ENCODE assay signal across 13 cellular contexts in genomic region chr12:31756977-31757420, GRCh38. TPM values are rescaled to one million over a fixed set of nuclear protein-coding genes. Genes with fewer than 3 reads are reported as not detected.
A peak's percentile ranks its signal among the peaks of the same experiment; 100 is the strongest.
DNase-seq lines count a peak whose midpoint lies in the region; ATAC-seq and TF ChIP-seq lines count a peak whose summit lies in the region.
"Had no signal": no experiment of that assay in that cellular context is flagged by ENCODE, and none has a peak within 500 bp of the region (broad histone marks: within the 10 kb centered on the region; RNA-seq: fewer than 3 reads in every experiment).

No MANE protein-coding gene starts in this region.

- no peaks in the 10 kb centered on the region for H3K9me3 ChIP-seq in MG63
- no peaks in the 10 kb centered on the region for H3K9me3 ChIP-seq in colonic mucosa
- H3K9me3 ChIP-seq in mucosa of rectum (ENCODE audit: control insufficient read depth in 2 of 2, low read length in 2 of 2) = no peaks in the 10 kb centered on the region
- H3K9me3 ChIP-seq in gastroesophageal sphincter = no peaks in the 10 kb centered on the region
- H3K9me3 ChIP-seq: ovary had no signal

- ATAC-seq in left ventricle myocardium superior = no peak
- ATAC-seq in gastroesophageal sphincter = no peak

- 73 to 83% methylated on average over 1 of the region's 1 CpG for WGBS in gastroesophageal sphincter (ENCODE audit: low coverage in 1 of 2), 2 donors

- in situ Hi-C loops in Caki2 (cut with HindIII; ENCODE audit: low pct_unique_long_range_greater_than_20kb, low sequenced_read_pairs) = no loop called here

- H3K27ac ChIP-seq in colonic mucosa = peak overlapping the region; percentile 24
- peak overlapping the region; percentile 67 to 80 for H3K27ac ChIP-seq in mucosa of rectum (ENCODE audit: low read depth in 2 of 2, low read length in 2 of 2)
- no peak overlapping the region for H3K27ac ChIP-seq in gastroesophageal sphincter
- H3K27ac ChIP-seq: ovary had no signal

- TF ChIP-seq POLR2A in gastroesophageal sphincter (IDR thresholded peaks at IDR 0.05) = no peak

- intact Hi-C loops in colonic mucosa (cut with DNase I) = no loop called here
- intact Hi-C loops in left ventricle myocardium superior (cut with micrococcal nuclease) = no loop called here

- H3K9ac ChIP-seq in colonic mucosa (ENCODE audit: low read depth in 2 of 2, low read length in 2 of 2) = no peak overlapping the region
- no peak overlapping the region for H3K9ac ChIP-seq in mucosa of rectum (ENCODE audit: low read depth in 1 of 2, low read length in 2 of 2)

- H3K4me1 ChIP-seq in colonic mucosa (no peaks in the 10 kb centered on the region), mucosa of rectum (ENCODE audit: control insufficient read depth in 2 of 2, insufficient read depth in 2 of 2, low read length in 2 of 2) (peaks cover 2% of the 10 kb centered on the region in 2 donors), gastroesophageal sphincter (no peaks in the 10 kb centered on the region)

- TF ChIP-seq EP300 in gastroesophageal sphincter (IDR thresholded peaks at IDR 0.05) = no peak

- H3K27me3 ChIP-seq in MG63 (no peaks in the 10 kb centered on the region), colonic mucosa (no peaks in the 10 kb centered on the region), mucosa of rectum (ENCODE audit: control insufficient read depth in 2 of 2, insufficient read depth in 2 of 2, low read length in 2 of 2) (no peaks in the 10 kb centered on the region), gastroesophageal sphincter (no peaks in the 10 kb centered on the region)
- H3K27me3 ChIP-seq: ovary had no signal

- TF ChIP-seq CTCF in colonic mucosa (IDR thresholded peaks at IDR 0.05) (no peak), gastroesophageal sphincter (IDR thresholded peaks at IDR 0.05) (no peak)

- H3K36me3 ChIP-seq in MG63 (no peaks in the 10 kb centered on the region), colonic mucosa (no peaks in the 10 kb centered on the region), mucosa of rectum (ENCODE audit: control insufficient read depth in 2 of 2, insufficient read depth in 2 of 2, low read length in 2 of 2) (no peaks in the 10 kb centered on the region), gastroesophageal sphincter (no peaks in the 10 kb centered on the region)
- H3K36me3 ChIP-seq: ovary had no signal

- DNase-seq in Caki2 (ENCODE audit: low read depth) = peak; percentile 79
- DNase-seq in MG63 = peak; percentile 21
- peak; percentile 40 for DNase-seq in colonic mucosa
- DNase-seq in activated CD4-positive, alpha-beta T cell treated with anti-CD3 and anti-CD28 coated beads, Interleukin-2, amount 50 U/mL, for 1 hour = no peak
- no peak for DNase-seq in left ventricle myocardium superior
- DNase-seq in NCI-H774 (lab: John Stamatoyannopoulos, UW) = no peak
- DNase-seq: activated T-cell treated with anti-CD3 and anti-CD28 coated beads for 4 hours; NCI-H1417 treated with DMSO at 0.1 percent for 48 hours; NK-92 treated with Interleukin-12 subunit alpha and Interleukin-12 subunit beta, amount 100 ng/mL, for 24 hours; ovary; stimulated activated CD4-positive, alpha-beta T cell treated with anti-CD3 and anti-CD28 coated beads, Interleukin-2, amount 100 ng/mL, for 48 hours had no signal

- H3K4me3 ChIP-seq in MG63 (no peak overlapping the region), colonic mucosa (no peak overlapping the region), mucosa of rectum (ENCODE audit: low read length in 2 of 2) (peak overlapping the region in 1 of 2 donors; percentile 43), gastroesophageal sphincter (no peak overlapping the region)
- H3K4me3 ChIP-seq: ovary had no signal

RNA-seq across cellular contexts. Expression of gene AMN1, which starts 28.2 kb away (rescaled TPM):
- total RNA-seq in Caki2 (2014; rRNA removed; shearing (Covaris generic); ENCODE audit: low replicate concordance) = 6.3 and 7.9 TPM in 2 replicates
- total RNA-seq in MG63 (2014; rRNA removed; shearing (Covaris generic); ENCODE audit: low replicate concordance) = 15.6 and 23.6 TPM in 2 replicates
- total RNA-seq in colonic mucosa (1 to 10 TPM; 4.4 to 4.8 TPM), left ventricle myocardium superior (16.7 TPM), gastroesophageal sphincter (10 to 100 TPM in 2 of 4 donors, 1 to 10 TPM in 2; 7.5 to 19.3 (median 9.6) TPM)

Comparison
In these comparisons a context has a peak if more than half of its experiments do, and no peak if none do; other contexts are left out.
1. DNase-seq: peak in Caki2 (single experiment), MG63 (single experiment) and colonic mucosa (single experiment); none in activated CD4-positive, alpha-beta T cell treated with anti-CD3 and anti-CD28 coated beads, Interleukin-2, amount 50 U/mL, for 1 hour (single experiment), left ventricle myocardium superior (single experiment) and NCI-H774 (single experiment).
2. H3K27ac ChIP-seq: peak in colonic mucosa (single experiment) and mucosa of rectum (2 of 2); none in gastroesophageal sphincter (0 of 4).